8 cellular contexts compared by ENCODE assay signal in genomic region chr22:49657275-49657973, GRCh38.
DNase-seq lines count a peak whose midpoint lies in the region; ATAC-seq lines count a peak whose summit lies in the region.

No MANE protein-coding gene starts in this region.

- H3K9ac ChIP-seq in BLaER1 treated with 17β-estradiol and CSF1 and Interleukin-3, amounts not matched to agents 10 nM and 100 nM: peak overlapping the region in 10 of 11 experiments; percentile 51 to 81 (median 72); a peak in 20 of 22 replicates

- H3K9me3 ChIP-seq in BLaER1 treated with 17β-estradiol and CSF1 and Interleukin-3, amounts not matched to agents 10 nM and 100 nM (replicated peaks in 1 of 11): peaks cover 0 to 16% (median 5%) of the 10 kb centered on the region in 11 experiments; a peak in 14 of 22 replicates

- peak overlapping the region; percentile 86 for H3K4me3 Mint-ChIP-seq in activated naive CD4-positive, alpha-beta T cell treated with anti-CD3 and anti-CD28 coated beads, Interleukin-2, amount 10 ng/mL, durations not matched to agents 7 days and 5 days
- peak overlapping the region; percentile 89 to 99 (median 95) for H3K4me3 Mint-ChIP-seq in naive thymus-derived CD8-positive, alpha-beta T cell
- H3K4me3 Mint-ChIP-seq in stimulated activated naive CD8-positive, alpha-beta T cell treated with anti-CD3 and anti-CD28 coated beads, Interleukin-15, Interleukin-2, amounts not matched to agents 100 ng/mL and 50 ng/mL, for 24 hours: peak overlapping the region; percentile 99

- H4K20me1 ChIP-seq in BLaER1 treated with 17β-estradiol and CSF1 and Interleukin-3, amounts not matched to agents 10 nM and 100 nM: peaks cover 0 to 41% (median 0%) of the 10 kb centered on the region in 11 experiments; a peak in 5 of 22 replicates

- DNase-seq in SHP77 (lab: John Stamatoyannopoulos, UW) (peak; percentile 97), HT-29 (ENCODE audit: low spot score) (no peak), NCI-H2107 (lab: John Stamatoyannopoulos, UW) (no peak)
- DNase-seq in activated naive CD4-positive, alpha-beta T cell treated with anti-CD3 and anti-CD28 coated beads, Interleukin-2, amount 10 ng/mL, durations not matched to agents 7 days and 5 days: peak; percentile 81
- peak; percentile 33 to 88 (median 69) for DNase-seq in naive thymus-derived CD8-positive, alpha-beta T cell

- H3K27ac Mint-ChIP-seq in activated naive CD4-positive, alpha-beta T cell treated with anti-CD3 and anti-CD28 coated beads, Interleukin-2, amount 10 ng/mL, durations not matched to agents 7 days and 5 days: peak overlapping the region; percentile 74
- H3K27ac Mint-ChIP-seq in naive thymus-derived CD8-positive, alpha-beta T cell: peak overlapping the region; percentile 85 to 97 (median 94)
- H3K27ac Mint-ChIP-seq in stimulated activated naive CD8-positive, alpha-beta T cell treated with anti-CD3 and anti-CD28 coated beads, Interleukin-15, Interleukin-2, amounts not matched to agents 100 ng/mL and 50 ng/mL, for 24 hours: peak overlapping the region; percentile 93

- H3K36me3 Mint-ChIP-seq in activated naive CD4-positive, alpha-beta T cell treated with anti-CD3 and anti-CD28 coated beads, Interleukin-2, amount 10 ng/mL, durations not matched to agents 7 days and 5 days: peaks cover 15% of the 10 kb centered on the region
- peaks cover 0 to 18% (median 2%) of the 10 kb centered on the region in 3 donors for H3K36me3 Mint-ChIP-seq in naive thymus-derived CD8-positive, alpha-beta T cell
- peaks cover 26% of the 10 kb centered on the region for H3K36me3 Mint-ChIP-seq in stimulated activated naive CD8-positive, alpha-beta T cell treated with anti-CD3 and anti-CD28 coated beads, Interleukin-15, Interleukin-2, amounts not matched to agents 100 ng/mL and 50 ng/mL, for 24 hours (ENCODE audit: low read depth)

- peak overlapping the region; percentile 65 to 82 (median 76) for H3K4me3 ChIP-seq in BLaER1 treated with 17β-estradiol and CSF1 and Interleukin-3, amounts not matched to agents 10 nM and 100 nM

- H3K36me3 ChIP-seq in BLaER1 treated with 17β-estradiol and CSF1 and Interleukin-3, amounts not matched to agents 10 nM and 100 nM: peaks cover 4 to 41% (median 33%) of the 10 kb centered on the region in 11 experiments; a peak in 20 of 22 replicates

- peaks cover 10% of the 10 kb centered on the region for H3K27me3 Mint-ChIP-seq in activated naive CD4-positive, alpha-beta T cell treated with anti-CD3 and anti-CD28 coated beads, Interleukin-2, amount 10 ng/mL, durations not matched to agents 7 days and 5 days
- H3K27me3 Mint-ChIP-seq in naive thymus-derived CD8-positive, alpha-beta T cell: no peaks in the 10 kb centered on the region
- no peaks in the 10 kb centered on the region for H3K27me3 Mint-ChIP-seq in stimulated activated naive CD8-positive, alpha-beta T cell treated with anti-CD3 and anti-CD28 coated beads, Interleukin-15, Interleukin-2, amounts not matched to agents 100 ng/mL and 50 ng/mL, for 24 hours

- POLR2A ChIA-PET in naive thymus-derived CD8-positive, alpha-beta T cell (lab: Charles Lee): interaction anchor here (1.0 to 2.4 kb wide), 3 partner anchors 9 to 144 kb away, joined by 3 to 7 read pairs (median 6); no protein-coding TSS in a partner anchor

- H3K27me3 ChIP-seq in BLaER1 treated with 17β-estradiol and CSF1 and Interleukin-3, amounts not matched to agents 10 nM and 100 nM: no peaks in the 10 kb centered on the region

- H3K9me3 Mint-ChIP-seq in activated naive CD4-positive, alpha-beta T cell treated with anti-CD3 and anti-CD28 coated beads, Interleukin-2, amount 10 ng/mL, durations not matched to agents 7 days and 5 days: no peaks in the 10 kb centered on the region
- no peaks in the 10 kb centered on the region for H3K9me3 Mint-ChIP-seq in naive thymus-derived CD8-positive, alpha-beta T cell
- no peaks in the 10 kb centered on the region for H3K9me3 Mint-ChIP-seq in stimulated activated naive CD8-positive, alpha-beta T cell treated with anti-CD3 and anti-CD28 coated beads, Interleukin-15, Interleukin-2, amounts not matched to agents 100 ng/mL and 50 ng/mL, for 24 hours

- peak overlapping the region in 10 of 11 experiments; percentile 45 to 85 (median 70); a peak in 20 of 22 replicates for H3K27ac ChIP-seq in BLaER1 treated with 17β-estradiol and CSF1 and Interleukin-3, amounts not matched to agents 10 nM and 100 nM

- peak overlapping the region; percentile 93 to 100 (median 99) for H3K4me2 ChIP-seq in BLaER1 treated with 17β-estradiol and CSF1 and Interleukin-3, amounts not matched to agents 10 nM and 100 nM

- peaks cover 33% of the 10 kb centered on the region for H3K4me1 Mint-ChIP-seq in activated naive CD4-positive, alpha-beta T cell treated with anti-CD3 and anti-CD28 coated beads, Interleukin-2, amount 10 ng/mL, durations not matched to agents 7 days and 5 days
- H3K4me1 Mint-ChIP-seq in naive thymus-derived CD8-positive, alpha-beta T cell: peaks cover 16 to 53% (median 42%) of the 10 kb centered on the region in 4 donors
- peaks cover 57% of the 10 kb centered on the region for H3K4me1 Mint-ChIP-seq in stimulated activated naive CD8-positive, alpha-beta T cell treated with anti-CD3 and anti-CD28 coated beads, Interleukin-15, Interleukin-2, amounts not matched to agents 100 ng/mL and 50 ng/mL, for 24 hours (ENCODE audit: low read depth)

- CTCF ChIA-PET in activated naive CD4-positive, alpha-beta T cell treated with anti-CD3 and anti-CD28 coated beads, Interleukin-2, amount 10 ng/mL, durations not matched to agents 7 days and 5 days (lab: Charles Lee): no interaction called here

- peaks cover 45 to 85% (median 75%) of the 10 kb centered on the region in 10 experiments for H3K4me1 ChIP-seq in BLaER1 treated with 17β-estradiol and CSF1 and Interleukin-3, amounts not matched to agents 10 nM and 100 nM

- ATAC-seq in GM21737 (IDR thresholded peaks at IDR 0.05; ENCODE audit: unreplicated experiment): peak; percentile 54
- peak; percentile 90 to 93 for ATAC-seq in naive thymus-derived CD8-positive, alpha-beta T cell

Comparison
In these comparisons a context has a peak if more than half of its experiments do, and no peak if none do; other contexts are left out.
1. DNase-seq: peak in SHP77 (2 of 2), activated naive CD4-positive, alpha-beta T cell treated with anti-CD3 and anti-CD28 coated beads, Interleukin-2, amount 10 ng/mL, durations not matched to agents 7 days and 5 days (single experiment) and naive thymus-derived CD8-positive, alpha-beta T cell (10 of 10); none in HT-29 (single experiment) and NCI-H2107 (single experiment).
2. Peak in every context shown above with its lines, with median percentiles within 50 percentile points of each other: H3K27ac Mint-ChIP-seq and H3K4me3 Mint-ChIP-seq.